Comparison of ENCODE assay signal across 8 cellular contexts in genomic region chr16:29825145-29826044, GRCh38. TPM values are rescaled to one million over a fixed set of nuclear protein-coding genes. Genes with fewer than 3 reads are reported as not detected.
A peak's percentile ranks its signal among the peaks of the same experiment; 100 is the strongest.
DNase-seq lines count a peak whose midpoint lies in the region; ATAC-seq and FAIRE-seq lines count a peak whose summit lies in the region.

No MANE protein-coding gene starts in this region.

- peak; percentile 38 to 79 for ATAC-seq in right cardiac atrium

- H3K27me3 ChIP-seq in right cardiac atrium (ENCODE audit: control insufficient read depth, insufficient read depth) (no peaks in the 10 kb centered on the region), small intestine (ENCODE audit: control insufficient read depth in 2 of 2, insufficient read depth in 2 of 2, low read length in 2 of 2) (no peaks in the 10 kb centered on the region), H7 (ENCODE audit: control insufficient read depth, insufficient read depth, low read length) (no peaks in the 10 kb centered on the region)

- no peak overlapping the region for H3K4me3 ChIP-seq in right cardiac atrium (ENCODE audit: low read length)
- H3K4me3 ChIP-seq in small intestine (ENCODE audit: low read depth in 1 of 2, low read length in 2 of 2), result no peak overlapping the region
- H3K4me3 ChIP-seq in H7 (ENCODE audit: insufficient read depth, low read depth, low read length), result no peak overlapping the region

- H3K27ac ChIP-seq in right cardiac atrium (ENCODE audit: low read length) (peak overlapping the region; percentile 34), small intestine (ENCODE audit: low read depth in 1 of 2, low read length in 1 of 2) (peak overlapping the region; percentile 88 to 90)

- intact Hi-C loops in right cardiac atrium (cut with DNase I), result no loop called here

- DNase-seq in DMS 273 (lab: John Stamatoyannopoulos, UW; ENCODE audit: unreplicated experiment) (peak; percentile 99), NCI-H2171 treated with DMSO at 0.1 percent for 48 hours (lab: John Stamatoyannopoulos, UW) (peak; percentile 90), amniotic epithelial cell (ENCODE audit: low read depth) (peak; percentile 72), right cardiac atrium (peak; percentile 79 to 83 (median 80)), small intestine (peak; percentile 82), DMS53 (lab: John Stamatoyannopoulos, UW) (no peak), NCI-H1105 treated with DMSO at 0.1 percent for 48 hours (lab: John Stamatoyannopoulos, UW) (no peak), H7 (no peak)

- FAIRE-seq in small intestine (lab: Jason Lieb, UNC), result no peak

- 43% methylated on average over 10 of the region's 10 CpGs for WGBS in right cardiac atrium
- 41 to 51% (median 50%) methylated on average over 9 to 10 of the region's 10 CpGs for WGBS in small intestine, 3 donors

- H3K4me1 ChIP-seq in right cardiac atrium (ENCODE audit: control insufficient read depth, insufficient read depth, low read length), result peaks cover 17% of the 10 kb centered on the region
- H3K4me1 ChIP-seq in small intestine (ENCODE audit: control insufficient read depth in 2 of 2, insufficient read depth in 1 of 2, low read depth in 1 of 2, low read length in 1 of 2), result peaks cover 15 to 22% of the 10 kb centered on the region in 2 donors

- H3K9me3 ChIP-seq in right cardiac atrium (ENCODE audit: control insufficient read depth, low read length) (no peaks in the 10 kb centered on the region), small intestine (ENCODE audit: control insufficient read depth, low read depth) (no peaks in the 10 kb centered on the region)

- H3K36me3 ChIP-seq in small intestine (ENCODE audit: control insufficient read depth in 2 of 2, insufficient read depth in 2 of 2, low read length in 2 of 2) (no peaks in the 10 kb centered on the region), H7 (replicated peaks; ENCODE audit: control insufficient read depth, insufficient read depth, low read length) (no peaks in the 10 kb centered on the region)

RNA-seq across cellular contexts. Expression of gene MVP, which starts 5.1 kb away (rescaled TPM):
- 10 to 100 TPM; 48.2 to 73.9 (median 64.0) TPM for total RNA-seq in right cardiac atrium
- polyA plus RNA-seq in right cardiac atrium (50.6 TPM), small intestine (100 to 1,000 TPM; 256 to 558 (median 328) TPM)
- total RNA-seq in H7 (2014; rRNA removed; shearing (Covaris generic)), result 7.0 and 22.0 TPM in 2 replicates

RNA-seq across cellular contexts. Expression of gene PAGR1, which starts 9.4 kb away (rescaled TPM):
- 10 to 100 TPM; 13.7 to 20.3 (median 15.2) TPM for total RNA-seq in right cardiac atrium
- polyA plus RNA-seq in right cardiac atrium (33.8 TPM), small intestine (10 to 100 TPM; 36.9 to 46.0 (median 45.9) TPM)
- total RNA-seq in H7 (2014; rRNA removed; shearing (Covaris generic)), result 62.1 and 67.1 TPM in 2 replicates

RNA-seq across cellular contexts. Expression of gene PRRT2, which starts 13.4 kb away (rescaled TPM):
- total RNA-seq in right cardiac atrium, result 1 to 10 TPM; 2.5 to 5.0 (median 4.4) TPM
- 4.8 TPM for polyA plus RNA-seq in right cardiac atrium
- 1 to 10 TPM in 1 of 3 donors, under 1 TPM in 1, not detected in 1; 0.27 to 2.7 TPM for polyA plus RNA-seq in small intestine
- total RNA-seq in H7 (2014; rRNA removed; shearing (Covaris generic)), result 1.8 and 5.6 TPM in 2 replicates

RNA-seq across cellular contexts. Expression of gene MAZ, which starts 19.1 kb away (rescaled TPM):
- total RNA-seq in right cardiac atrium, result 100 to 1,000 TPM in 3 of 4 donors, 10 to 100 TPM in 1; 82.3 to 113 (median 104) TPM
- 69.3 TPM for polyA plus RNA-seq in right cardiac atrium
- 100 to 1,000 TPM in 1 of 3 donors, 10 to 100 TPM in 2; 91.9 to 269 (median 96.2) TPM for polyA plus RNA-seq in small intestine
- total RNA-seq in H7 (2014; rRNA removed; shearing (Covaris generic)), result 496 and 509 TPM in 2 replicates

RNA-seq across cellular contexts. Expression of gene KIF22, which starts 34.8 kb away (rescaled TPM):
- total RNA-seq in right cardiac atrium, result 10 to 100 TPM; 19.0 to 53.8 (median 41.6) TPM
- polyA plus RNA-seq in right cardiac atrium, result 89.6 TPM
- polyA plus RNA-seq in small intestine, result 10 to 100 TPM; 17.0 to 61.7 (median 23.5) TPM
- 202 and 205 TPM in 2 replicates for total RNA-seq in H7 (2014; rRNA removed; shearing (Covaris generic))

Comparison
In these comparisons a context has a peak if more than half of its experiments do, and no peak if none do; other contexts are left out.
1. DNase-seq: peak in DMS 273 (single experiment), NCI-H2171 treated with DMSO at 0.1 percent for 48 hours (single experiment), amniotic epithelial cell (single experiment), right cardiac atrium (3 of 3) and small intestine (single experiment); none in DMS53 (single experiment), NCI-H1105 treated with DMSO at 0.1 percent for 48 hours (single experiment) and H7 (single experiment).